Comparison of ENCODE assay signal across 8 cellular contexts in genomic region chr16:21598676-21599157, GRCh38. TPM values are rescaled to one million over a fixed set of nuclear protein-coding genes. Genes with fewer than 3 reads are reported as not detected.
DNase-seq lines count a peak whose midpoint lies in the region; ATAC-seq and TF ChIP-seq lines count a peak whose summit lies in the region.

No MANE protein-coding gene starts in this region.

- H3K4me3 ChIP-seq in ACC112 (ENCODE audit: low read depth, low read length) (peak overlapping the region; percentile 90), ectodermal cell (ENCODE audit: insufficient read depth, low read depth, low read length) (peak overlapping the region; percentile 88), mesendoderm (ENCODE audit: low read length) (peak overlapping the region; percentile 88), uterus (peak overlapping the region; percentile 66 to 96)

- 10 to 13% methylated on average over 16 to 17 of the region's 17 CpGs for WGBS in ectodermal cell, 2 experiments
- WGBS in mesendoderm (ENCODE audit: extremely low coverage, insufficient coverage, low lambda C conversion rate) = no CpG with 5 or more reads among the region's 17 CpGs

- peak overlapping the region; percentile 71 for H3K18ac ChIP-seq in mesendoderm (ENCODE audit: low read length)

- H3K79me2 ChIP-seq in ACC112 (ENCODE audit: control insufficient read depth, insufficient read depth, low read length, unreplicated experiment) = peaks cover 43% of the 10 kb centered on the region
- peaks cover 27% of the 10 kb centered on the region for H3K79me2 ChIP-seq in mesendoderm (ENCODE audit: control insufficient read depth, insufficient read depth, low read length)

- TF ChIP-seq CTCF in GM20000 (IDR thresholded peaks at IDR 0.05; ENCODE audit: extremely low read depth, missing control alignments) = no peak
- TF ChIP-seq CTCF in uterus (IDR thresholded peaks at IDR 0.05) = no peak

- intact Hi-C loops in uterus (cut with DNase I; ENCODE audit: low total_unique reads) = no loop called here

- H3K4me1 ChIP-seq in ACC112 (ENCODE audit: control insufficient read depth, insufficient read depth, low read length, unreplicated experiment) = peaks cover 32% of the 10 kb centered on the region
- peaks cover 11% of the 10 kb centered on the region for H3K4me1 ChIP-seq in ectodermal cell (ENCODE audit: control insufficient read depth, insufficient read depth, low read length)
- no peaks in the 10 kb centered on the region for H3K4me1 ChIP-seq in mesendoderm (ENCODE audit: control insufficient read depth, low read depth, low read length)
- peaks cover 0 to 7% of the 10 kb centered on the region in 2 donors for H3K4me1 ChIP-seq in uterus

- peak; percentile 18 for ATAC-seq in SK-N-SH treated with all-trans-retinoic acid at 6 μM for 48 hours
- ATAC-seq in HG02870 (IDR thresholded peaks at IDR 0.05; ENCODE audit: unreplicated experiment) = no peak

- peaks cover 8% of the 10 kb centered on the region for H3K79me1 ChIP-seq in mesendoderm (ENCODE audit: low read length)

- peak overlapping the region; percentile 83 for H2AFZ ChIP-seq in ACC112 (ENCODE audit: low read length, unreplicated experiment)

- H3K56ac ChIP-seq in mesendoderm (ENCODE audit: low read length) = peak overlapping the region; percentile 99

- H4K8ac ChIP-seq in mesendoderm (ENCODE audit: low read depth, low read length) = no peak overlapping the region

- peak overlapping the region; percentile 30 for H3K27ac ChIP-seq in ACC112 (ENCODE audit: low read depth, low read length)
- no peak overlapping the region for H3K27ac ChIP-seq in ectodermal cell (ENCODE audit: insufficient read depth, low read depth, low read length, poor library complexity, severe bottlenecking)
- H3K27ac ChIP-seq in mesendoderm (ENCODE audit: low read depth, low read length) = peak overlapping the region; percentile 56
- H3K27ac ChIP-seq in uterus = peak overlapping the region; percentile 95 to 98

- peak overlapping the region; percentile 54 for H2BK5ac ChIP-seq in mesendoderm (ENCODE audit: low read length)

- H3K4ac ChIP-seq in mesendoderm (ENCODE audit: low read depth, low read length) = peak overlapping the region; percentile 83

- no peak overlapping the region for H4K5ac ChIP-seq in mesendoderm (ENCODE audit: low read length)

- H3K9me3 ChIP-seq in ectodermal cell (ENCODE audit: control insufficient read depth, low read length) (no peaks in the 10 kb centered on the region), uterus (no peaks in the 10 kb centered on the region)

- peak overlapping the region; percentile 99 for H3K23ac ChIP-seq in mesendoderm (ENCODE audit: low read length)

- H3K4me2 ChIP-seq in mesendoderm (ENCODE audit: low read length) = peak overlapping the region; percentile 95

- no peaks in the 10 kb centered on the region for H3K36me3 ChIP-seq in ACC112 (ENCODE audit: insufficient read depth, low read length)
- no peaks in the 10 kb centered on the region for H3K36me3 ChIP-seq in ectodermal cell (ENCODE audit: control insufficient read depth, insufficient read depth, low read length)
- no peaks in the 10 kb centered on the region for H3K36me3 ChIP-seq in mesendoderm (ENCODE audit: control insufficient read depth, insufficient read depth, low read length)
- no peaks in the 10 kb centered on the region for H3K36me3 ChIP-seq in uterus

- DNase-seq in GM20000 (ENCODE audit: low spot score) = peak; percentile 18
- DNase-seq in mesendoderm = peak; percentile 23
- no peak for DNase-seq in uterus
- DNase-seq in activated gamma-delta T cell treated with Interleukin-2 at 50 U/mL for 16 hours = no peak

- H3K9ac ChIP-seq in mesendoderm (ENCODE audit: low read length) = peak overlapping the region; percentile 97

- no peak overlapping the region for H2AK5ac ChIP-seq in mesendoderm (ENCODE audit: low read length)

- H3K27me3 ChIP-seq in ACC112 (ENCODE audit: insufficient read depth, low read length) (no peaks in the 10 kb centered on the region), ectodermal cell (ENCODE audit: control insufficient read depth, insufficient read depth, low read length, poor library complexity, severe bottlenecking) (no peaks in the 10 kb centered on the region), mesendoderm (ENCODE audit: insufficient read depth, low read length, poor library complexity) (no peaks in the 10 kb centered on the region), uterus (no peaks in the 10 kb centered on the region)

- H2BK15ac ChIP-seq in mesendoderm (replicated peaks; ENCODE audit: low read depth) = no peak overlapping the region

- no peak for TF ChIP-seq POLR2A in uterus (IDR thresholded peaks at IDR 0.05)

- H2BK120ac ChIP-seq in mesendoderm (ENCODE audit: low read depth, low read length) = peak overlapping the region; percentile 28

TF ChIP-seq in SK-N-SH treated with all-trans-retinoic acid at 6 μM for 48 hours, 23 proteins besides CTCF, POLR2A, EP300 and RAD21 (continues in another document):
- TF ChIP-seq PPARA (CRISPR knock-in tag; IDR thresholded peaks at IDR 0.05; ENCODE audit: borderline replicate concordance) = no peak
- TF ChIP-seq OSR1 (CRISPR knock-in tag; IDR thresholded peaks at IDR 0.05) = no peak
- TF ChIP-seq CSDC2 (CRISPR knock-in tag; IDR thresholded peaks at IDR 0.05) = no peak
- TF ChIP-seq ZC3H10 (CRISPR knock-in tag; IDR thresholded peaks at IDR 0.05) = no peak
- TF ChIP-seq CREB5 (CRISPR knock-in tag; IDR thresholded peaks at IDR 0.05; ENCODE audit: low read depth) = no peak
- TF ChIP-seq TCF4 (CRISPR knock-in tag; IDR thresholded peaks at IDR 0.05; ENCODE audit: borderline replicate concordance) = no peak
- TF ChIP-seq SNAI2 (CRISPR knock-in tag; IDR thresholded peaks at IDR 0.05) = no peak
- TF ChIP-seq ISL1 (CRISPR knock-in tag; IDR thresholded peaks at IDR 0.05) = no peak
- TF ChIP-seq RARB (CRISPR knock-in tag; IDR thresholded peaks at IDR 0.05) = no peak
- no peak for TF ChIP-seq CSRNP3 (CRISPR knock-in tag; IDR thresholded peaks at IDR 0.05)
- TF ChIP-seq PATZ1 (CRISPR knock-in tag; IDR thresholded peaks at IDR 0.05; ENCODE audit: borderline replicate concordance) = no peak
- TF ChIP-seq TOX (CRISPR knock-in tag; IDR thresholded peaks at IDR 0.05; ENCODE audit: borderline replicate concordance) = no peak
- no peak for TF ChIP-seq ZNF70 (CRISPR knock-in tag; IDR thresholded peaks at IDR 0.05)
- TF ChIP-seq BACH2 (CRISPR knock-in tag; IDR thresholded peaks at IDR 0.05; ENCODE audit: borderline replicate concordance) = no peak
- no peak for TF ChIP-seq ZNF565 (CRISPR knock-in tag; conservative IDR thresholded peaks at IDR 0.05; ENCODE audit: low read depth)
- no peak for TF ChIP-seq ARNTL (CRISPR knock-in tag; IDR thresholded peaks at IDR 0.05; ENCODE audit: borderline replicate concordance, low read depth)
- TF ChIP-seq ZFP30 (CRISPR knock-in tag; IDR thresholded peaks at IDR 0.05) = no peak

RNA-seq across cellular contexts. Expression of gene METTL9, which starts 0.7 kb away (rescaled TPM):
- 176 TPM for polyA plus RNA-seq in ectodermal cell (2013, experiment 1 of 4)
- 189 TPM for polyA plus RNA-seq in ectodermal cell (2013, experiment 2 of 4)
- 163 TPM for polyA plus RNA-seq in ectodermal cell (2013, experiment 3 of 4)
- 168 TPM for polyA plus RNA-seq in ectodermal cell (2013, experiment 4 of 4)
- polyA plus RNA-seq in mesendoderm (2013, experiment 1 of 2) = 77.6 TPM
- polyA plus RNA-seq in mesendoderm (2013, experiment 2 of 2) = 77.8 TPM
- total RNA-seq in uterus = 100 to 1,000 TPM in 3 of 4 donors, 10 to 100 TPM in 1; 73.5 to 231 (median 131) TPM

RNA-seq across cellular contexts. Expression of gene IGSF6, which starts 53.7 kb away (rescaled TPM):
- not detected for polyA plus RNA-seq in ectodermal cell (2013, experiment 1 of 4)
- not detected for polyA plus RNA-seq in ectodermal cell (2013, experiment 2 of 4)
- polyA plus RNA-seq in ectodermal cell (2013, experiment 3 of 4) = not detected
- not detected for polyA plus RNA-seq in ectodermal cell (2013, experiment 4 of 4)
- not detected for polyA plus RNA-seq in mesendoderm (2013, experiment 1 of 2)
- polyA plus RNA-seq in mesendoderm (2013, experiment 2 of 2) = not detected
- 1 to 10 TPM in 2 of 4 donors, under 1 TPM in 2; 0.59 to 4.1 (median 1.6) TPM for total RNA-seq in uterus

Comparison
In these comparisons a context has a peak if more than half of its experiments do, and no peak if none do; other contexts are left out.
1. DNase-seq: peak in GM20000 (single experiment) and mesendoderm (single experiment); none in uterus (0 of 2) and activated gamma-delta T cell treated with Interleukin-2 at 50 U/mL for 16 hours (single experiment).
2. Peak in every context shown above with its lines, with median percentiles within 50 percentile points of each other: H3K4me3 ChIP-seq.